In genomic region chr17:48630925-48631692, GRCh38 we compare ENCODE assay signal across 27 cellular contexts. TPM values are rescaled to one million over a fixed set of nuclear protein-coding genes. Genes with fewer than 3 reads are reported as not detected.
DNase-seq lines count a peak whose midpoint lies in the region; ATAC-seq, FAIRE-seq and TF ChIP-seq lines count a peak whose summit lies in the region.
"Had no signal": no experiment of that assay in that cellular context is flagged by ENCODE, and none has a peak within 500 bp of the region (broad histone marks: within the 10 kb centered on the region; RNA-seq: fewer than 3 reads in every experiment).

No MANE protein-coding gene starts in this region.

- H3K9me3 ChIP-seq in HUES6 (ENCODE audit: control insufficient read depth, insufficient read depth, low read depth, low read length) (no peaks in the 10 kb centered on the region), endodermal cell (ENCODE audit: control insufficient read depth, low read length) (peaks cover 7% of the 10 kb centered on the region)
- H3K9me3 ChIP-seq: BLaER1, left ventricle myocardium inferior, right atrium auricular region, tibial artery had no signal

- peak overlapping the region; percentile 79 for H3K9ac ChIP-seq in HUES6 (ENCODE audit: low read length)
- no peak overlapping the region for H3K9ac ChIP-seq in endodermal cell (ENCODE audit: extremely low read depth, low read length, poor library complexity, severe bottlenecking)
- H3K9ac ChIP-seq: BLaER1, GM23248 had no signal

- TF ChIP-seq CTCF in CD14-positive monocyte (IDR thresholded peaks at IDR 0.05) (no peak), endodermal cell (conservative IDR thresholded peaks at IDR 0.05) (no peak), nephron progenitor cell (IDR thresholded peaks at IDR 0.05) (no peak)

- no peak for FAIRE-seq in frontal cortex (lab: Jason Lieb, UNC)
- FAIRE-seq: bronchial epithelial cell had no signal

- peak overlapping the region in 1 of 2 donors; percentile 76 for H3K4me3 Mint-ChIP-seq in CD14-positive monocyte
- H3K4me3 Mint-ChIP-seq in endodermal cell: no peak overlapping the region
- peak overlapping the region; percentile 99 for H3K4me3 Mint-ChIP-seq in nephron progenitor cell
- H3K4me3 Mint-ChIP-seq: activated CD4-positive, alpha-beta memory T cell treated with anti-CD3 and anti-CD28 coated beads for 36 hours; stimulated activated naive CD8-positive, alpha-beta T cell treated with anti-CD3 and anti-CD28 coated beads, Interleukin-15, Interleukin-2, amounts not matched to agents 100 ng/mL and 50 ng/mL, for 24 hours; T-helper 17 cell; WTC11 had no signal

- H3K27me3 ChIP-seq in HUES6 (ENCODE audit: control insufficient read depth, insufficient read depth, low read length): peaks cover 100% of the 10 kb centered on the region
- peaks cover 100% of the 10 kb centered on the region for H3K27me3 ChIP-seq in endodermal cell (ENCODE audit: control insufficient read depth, insufficient read depth, low read length, poor library complexity, severe bottlenecking)

- H3K27me3 Mint-ChIP-seq in CD14-positive monocyte (ENCODE audit: low read depth in 3 of 3) (peaks cover 94 to 99% (median 98%) of the 10 kb centered on the region in 3 donors), endodermal cell (ENCODE audit: insufficient read depth) (peaks cover 100% of the 10 kb centered on the region), nephron progenitor cell (ENCODE audit: low read depth, poor library complexity) (peaks cover 11% of the 10 kb centered on the region)

- H3K27ac Mint-ChIP-seq in CD14-positive monocyte (no peak overlapping the region), endodermal cell (no peak overlapping the region), nephron progenitor cell (peak overlapping the region; percentile 99)
- H3K27ac Mint-ChIP-seq: activated CD4-positive, alpha-beta memory T cell treated with anti-CD3 and anti-CD28 coated beads for 36 hours; stimulated activated naive CD8-positive, alpha-beta T cell treated with anti-CD3 and anti-CD28 coated beads, Interleukin-15, Interleukin-2, amounts not matched to agents 100 ng/mL and 50 ng/mL, for 24 hours; T-helper 17 cell; WTC11 had no signal

- H3K9me3 Mint-ChIP-seq in CD14-positive monocyte (peaks cover 0 to 15% (median 11%) of the 10 kb centered on the region in 7 donors), endodermal cell (peaks cover 2% of the 10 kb centered on the region), nephron progenitor cell (no peaks in the 10 kb centered on the region)
- H3K9me3 Mint-ChIP-seq: activated CD4-positive, alpha-beta memory T cell treated with anti-CD3 and anti-CD28 coated beads for 36 hours; stimulated activated naive CD8-positive, alpha-beta T cell treated with anti-CD3 and anti-CD28 coated beads, Interleukin-15, Interleukin-2, amounts not matched to agents 100 ng/mL and 50 ng/mL, for 24 hours; WTC11 had no signal

- intact Hi-C loops in CD14-positive monocyte (cut with micrococcal nuclease): no loop called here

- no peak for ATAC-seq in HG02973 (IDR thresholded peaks at IDR 0.05; ENCODE audit: unreplicated experiment)
- ATAC-seq: T-helper 17 cell, WTC11 had no signal

- H3K27ac ChIP-seq in HUES6 (ENCODE audit: low read depth, low read length): no peak overlapping the region
- no peak overlapping the region for H3K27ac ChIP-seq in endodermal cell (ENCODE audit: low read depth, low read length)
- H3K27ac ChIP-seq: BLaER1, GM23248, left ventricle myocardium inferior, right atrium auricular region, tibial artery had no signal

- H3K4me1 Mint-ChIP-seq in CD14-positive monocyte: peaks cover 2% of the 10 kb centered on the region
- no peaks in the 10 kb centered on the region for H3K4me1 Mint-ChIP-seq in endodermal cell
- peaks cover 84% of the 10 kb centered on the region for H3K4me1 Mint-ChIP-seq in nephron progenitor cell

- H3K4me3 ChIP-seq in HUES6 (ENCODE audit: low read depth, low read length): no peak overlapping the region
- H3K4me3 ChIP-seq in endodermal cell (ENCODE audit: low read length): no peak overlapping the region
- H3K4me3 ChIP-seq: BLaER1, GM23248, left ventricle myocardium inferior, right atrium auricular region, tibial artery had no signal

- peak; percentile 29 for DNase-seq in CD14-positive monocyte (ENCODE audit: low spot score)
- DNase-seq in endodermal cell: peak; percentile 51
- peak; percentile 24 for DNase-seq in nephron progenitor cell
- no peak for DNase-seq in NK-92 (lab: John Stamatoyannopoulos, UW; ENCODE audit: unreplicated experiment)
- no peak for DNase-seq in frontal cortex (ENCODE audit: low spot score in 2 of 2)
- DNase-seq in SKM-1 treated with dmso at 0.1 percent for 144 hours (lab: John Stamatoyannopoulos, UW; ENCODE audit: unreplicated experiment): no peak
- DNase-seq: ACHN; activated CD4-positive, alpha-beta memory T cell treated with anti-CD3 and anti-CD28 coated beads for 36 hours; activated T-cell treated with anti-CD3 and anti-CD28 coated beads for 4 hours; amniotic stem cell; Calu3; cortex of kidney; GM23248; left ventricle myocardium inferior; NCI-H146; NCI-H2171 treated with DMSO at 0.1 percent for 48 hours; NCI-H526; tibial artery had no signal

- peaks cover 7% of the 10 kb centered on the region; the same call in 1 of the 2 replicates for H3K4me1 ChIP-seq in HUES6 (ENCODE audit: control insufficient read depth, insufficient read depth, low read length)
- no peaks in the 10 kb centered on the region for H3K4me1 ChIP-seq in endodermal cell (ENCODE audit: control insufficient read depth, insufficient read depth, low read length)
- H3K4me1 ChIP-seq: BLaER1 had no signal

- H3K36me3 Mint-ChIP-seq in CD14-positive monocyte (peaks cover 0 to 3% of the 10 kb centered on the region in 2 donors), endodermal cell (ENCODE audit: low read depth) (no peaks in the 10 kb centered on the region), nephron progenitor cell (ENCODE audit: low read depth) (peaks cover 15% of the 10 kb centered on the region)
- H3K36me3 Mint-ChIP-seq: activated CD4-positive, alpha-beta memory T cell treated with anti-CD3 and anti-CD28 coated beads for 36 hours; WTC11 had no signal

- H3K36me3 ChIP-seq in HUES6 (ENCODE audit: control insufficient read depth, insufficient read depth, low read length): no peaks in the 10 kb centered on the region
- H3K36me3 ChIP-seq in endodermal cell (ENCODE audit: control insufficient read depth, insufficient read depth, low read length): no peaks in the 10 kb centered on the region
- H3K36me3 ChIP-seq: BLaER1, left ventricle myocardium inferior, right atrium auricular region, tibial artery had no signal

- 29 to 45% methylated on average over 2 to 15 of the region's 15 CpGs for WGBS in endodermal cell (ENCODE audit: insufficient coverage in 1 of 2, insufficient read length in 1 of 2), 2 experiments

RNA-seq across cellular contexts. Expression of gene HOXB9, which starts 5.0 kb away (rescaled TPM):
- polyA plus RNA-seq in CD14-positive monocyte: not detected
- total RNA-seq in endodermal cell (not detected), frontal cortex (not detected)
- 45.1 TPM for polyA plus RNA-seq in endodermal cell (2013, experiment 1 of 2)
- 30.1 TPM for polyA plus RNA-seq in endodermal cell (2013, experiment 2 of 2)
- total RNA-seq: bronchial epithelial cell, GM23248, left ventricle myocardium inferior, mononuclear cell, right atrium auricular region had no signal
- polyA plus RNA-seq: GM23248 had no signal

RNA-seq across cellular contexts. Expression of gene HOXB8, which starts 16.0 kb away (rescaled TPM):
- not detected for polyA plus RNA-seq in CD14-positive monocyte
- not detected for total RNA-seq in endodermal cell
- 10.3 TPM for polyA plus RNA-seq in endodermal cell (2013, experiment 1 of 2)
- polyA plus RNA-seq in endodermal cell (2013, experiment 2 of 2): 7.2 TPM
- not detected for total RNA-seq in frontal cortex
- total RNA-seq: activated CD4-positive, alpha-beta memory T cell treated with anti-CD3 and anti-CD28 coated beads for 36 hours; bronchial epithelial cell; GM23248; left ventricle myocardium inferior; right atrium auricular region; T-helper 17 cell; WTC11 had no signal
- polyA plus RNA-seq: GM23248 had no signal

RNA-seq across cellular contexts. Expression of gene HOXB7, which starts 20.3 kb away (rescaled TPM):
- not detected for polyA plus RNA-seq in CD14-positive monocyte
- total RNA-seq in endodermal cell (not detected), frontal cortex (not detected)
- 5.6 TPM for polyA plus RNA-seq in endodermal cell (2013, experiment 1 of 2)
- polyA plus RNA-seq in endodermal cell (2013, experiment 2 of 2): 6.0 TPM
- total RNA-seq: bronchial epithelial cell, WTC11 had no signal

RNA-seq across cellular contexts. Expression of gene HOXB6, which starts 26.3 kb away (rescaled TPM):
- polyA plus RNA-seq in CD14-positive monocyte: not detected
- total RNA-seq in endodermal cell (not detected), frontal cortex (not detected)
- polyA plus RNA-seq in endodermal cell (2013, experiment 1 of 2): 14.4 TPM
- polyA plus RNA-seq in endodermal cell (2013, experiment 2 of 2): 10.0 TPM
- total RNA-seq: bronchial epithelial cell, mononuclear cell, T-helper 17 cell, WTC11 had no signal

RNA-seq across cellular contexts. Expression of gene HOXB5, which starts 37.5 kb away (rescaled TPM):
- not detected for polyA plus RNA-seq in CD14-positive monocyte
- total RNA-seq in endodermal cell (not detected), frontal cortex (not detected)
- 5.3 TPM for polyA plus RNA-seq in endodermal cell (2013, experiment 1 of 2)
- polyA plus RNA-seq in endodermal cell (2013, experiment 2 of 2): 2.5 TPM
- total RNA-seq: activated CD4-positive, alpha-beta memory T cell treated with anti-CD3 and anti-CD28 coated beads for 36 hours; bronchial epithelial cell; left ventricle myocardium inferior; mononuclear cell; right atrium auricular region; T-helper 17 cell; WTC11 had no signal

Comparison
In these comparisons a context has a peak if more than half of its experiments do, and no peak if none do; other contexts are left out.
1. DNase-seq: peak in CD14-positive monocyte (single experiment), endodermal cell (single experiment) and nephron progenitor cell (single experiment); none in NK-92 (single experiment), frontal cortex (0 of 2) and SKM-1 treated with dmso at 0.1 percent for 144 hours (single experiment).